In genomic region chr1:200427744-200428143, GRCh38 we compare ENCODE assay signal across 12 cellular contexts. TPM values are rescaled to one million over a fixed set of nuclear protein-coding genes. Genes with fewer than 3 reads are reported as not detected.
DNase-seq lines count a peak whose midpoint lies in the region; ATAC-seq and TF ChIP-seq lines count a peak whose summit lies in the region.
"Had no signal": no experiment of that assay in that cellular context is flagged by ENCODE, and none has a peak within 500 bp of the region (broad histone marks: within the 10 kb centered on the region; RNA-seq: fewer than 3 reads in every experiment).

No MANE protein-coding gene starts in this region.

- no peak overlapping the region for H2AFZ ChIP-seq in GM23338

- no peaks in the 10 kb centered on the region for H3K9me3 ChIP-seq in neutrophil
- H3K9me3 ChIP-seq: BE2C had no signal

- H3K4me1 Mint-ChIP-seq in GM23338: peaks cover 3% of the 10 kb centered on the region; the same call in 2 of the 3 replicates
- peaks cover 36% of the 10 kb centered on the region for H3K4me1 Mint-ChIP-seq in HFFc6 (ENCODE audit: low read depth)
- H3K4me1 Mint-ChIP-seq in WTC11: peaks cover 11% of the 10 kb centered on the region

- TF ChIP-seq POLR2A in lower leg skin (IDR thresholded peaks at IDR 0.05): no peak

- DNase-seq in GM23338 (ENCODE audit: low spot score): no peak
- no peak for DNase-seq in HFFc6
- no peak for DNase-seq in WTC11 (ENCODE audit: low spot score)
- no peak for DNase-seq in GOT3 (lab: John Stamatoyannopoulos, UW)
- no peak for DNase-seq in H7
- DNase-seq in lower leg skin (ENCODE audit: low spot score in 2 of 2): no peak
- DNase-seq: BE2C; CD4-positive, alpha-beta T cell; NCI-H187; NCI-H69; SHP77 treated with DMSO at 0.1 percent for 48 hours had no signal

- peak overlapping the region; percentile 83; the same call in 1 of the 2 replicates for H3K27ac ChIP-seq in GM23338 (ENCODE audit: low read depth)
- peak overlapping the region; percentile 57 for H3K27ac ChIP-seq in neutrophil

- CTCF ChIA-PET in WTC11 (lab: Charles Lee): interaction anchor here (0.6 to 1.2 kb wide), 2 partner anchors 11 to 63 kb away, joined by 3 to 4 read pairs; no protein-coding TSS in a partner anchor

- TF ChIP-seq CTCF in GM23338 (conservative IDR thresholded peaks at IDR 0.05; ENCODE audit: low read depth in 2 of 2): no peak
- 0 out of 2 replicates have a peak, but pooled peaks have one; percentile 25 for TF ChIP-seq CTCF in HFFc6 (IDR thresholded peaks at IDR 0.05)
- TF ChIP-seq CTCF in WTC11 (IDR thresholded peaks at IDR 0.05): no peak
- no peak for TF ChIP-seq CTCF in neutrophil (IDR thresholded peaks at IDR 0.05)
- no peak for TF ChIP-seq CTCF in lower leg skin (IDR thresholded peaks at IDR 0.05)

- H3K27ac Mint-ChIP-seq in GM23338 (peak overlapping the region; percentile 66), HFFc6 (peak overlapping the region; percentile 56), WTC11 (peak overlapping the region; percentile 22; the same call in 1 of the 2 replicates)
- H3K27ac Mint-ChIP-seq: CD4-positive, alpha-beta T cell had no signal

- H3K36me3 ChIP-seq in GM23338 (ENCODE audit: insufficient read depth) (0 out of 2 replicates have a peak, but pooled peaks cover 4% of the 10 kb centered on the region), neutrophil (no peaks in the 10 kb centered on the region), H7 (replicated peaks; ENCODE audit: control insufficient read depth, insufficient read depth, low read length) (peaks cover 3% of the 10 kb centered on the region)
- H3K36me3 ChIP-seq: BE2C had no signal

- H3K4me1 ChIP-seq in GM23338 (ENCODE audit: insufficient read depth) (no peaks in the 10 kb centered on the region), neutrophil (ENCODE audit: control insufficient read depth in 1 of 2, insufficient read depth in 1 of 2, low read depth in 1 of 2, low read length in 1 of 2) (peaks cover 16 to 20% of the 10 kb centered on the region in 2 experiments)
- H3K4me1 ChIP-seq: BE2C had no signal

- POLR2A ChIA-PET in WTC11 (lab: Charles Lee): no interaction called here

- H3K27me3 ChIP-seq in GM23338 (ENCODE audit: insufficient read depth) (no peaks in the 10 kb centered on the region), neutrophil (no peaks in the 10 kb centered on the region), H7 (ENCODE audit: control insufficient read depth, insufficient read depth, low read length) (no peaks in the 10 kb centered on the region)
- H3K27me3 ChIP-seq: BE2C had no signal

- WGBS in lower leg skin, 2 donors: 85 to 93% methylated on average over 5 of the region's 5 CpGs

- peaks cover 5% of the 10 kb centered on the region for H4K20me1 ChIP-seq in GM23338 (replicated peaks; ENCODE audit: insufficient read depth)

- peaks cover 7% of the 10 kb centered on the region for H3F3A ChIP-seq in GM23338 (replicated peaks; ENCODE audit: low read depth)

- H3K9me2 ChIP-seq in GM23338 (ENCODE audit: insufficient read depth): no peaks in the 10 kb centered on the region

- no peak overlapping the region for H3K4me2 ChIP-seq in GM23338

- H3K9me3 Mint-ChIP-seq in GM23338 (no peaks in the 10 kb centered on the region), HFFc6 (no peaks in the 10 kb centered on the region; the same call in 1 of the 2 replicates), WTC11 (peaks cover 7% of the 10 kb centered on the region)
- H3K9me3 Mint-ChIP-seq: CD4-positive, alpha-beta T cell had no signal

- no peak for ATAC-seq in GM23338
- ATAC-seq in WTC11: no peak

- peaks cover 76% of the 10 kb centered on the region for H3K79me2 ChIP-seq in GM23338 (replicated peaks; ENCODE audit: insufficient read depth)

- H3K4me3 ChIP-seq in GM23338 (no peak overlapping the region), neutrophil (ENCODE audit: low read depth in 1 of 2, low read length in 1 of 2) (no peak overlapping the region), H7 (ENCODE audit: insufficient read depth, low read depth, low read length) (no peak overlapping the region), lower leg skin (ENCODE audit: low read depth, poor library complexity, severe bottlenecking) (no peak overlapping the region)

- intact Hi-C loops in lower leg skin (cut with DNase I; ENCODE audit: low total_unique reads): no loop called here

- H3K4me3 Mint-ChIP-seq in GM23338 (no peak overlapping the region), HFFc6 (no peak overlapping the region), WTC11 (no peak overlapping the region)
- H3K4me3 Mint-ChIP-seq: CD4-positive, alpha-beta T cell had no signal

- H3K27me3 Mint-ChIP-seq in GM23338 (ENCODE audit: insufficient read depth, low read depth, poor library complexity): peaks cover 3% of the 10 kb centered on the region
- H3K27me3 Mint-ChIP-seq in HFFc6 (ENCODE audit: insufficient read depth): no peaks in the 10 kb centered on the region
- no peaks in the 10 kb centered on the region for H3K27me3 Mint-ChIP-seq in WTC11 (ENCODE audit: low read depth)
- H3K27me3 Mint-ChIP-seq: CD4-positive, alpha-beta T cell had no signal

- peaks cover 43% of the 10 kb centered on the region for H3K36me3 Mint-ChIP-seq in GM23338 (ENCODE audit: low read depth)
- no peaks in the 10 kb centered on the region; the same call in 1 of the 2 replicates for H3K36me3 Mint-ChIP-seq in HFFc6 (ENCODE audit: low read depth)
- peaks cover 31% of the 10 kb centered on the region for H3K36me3 Mint-ChIP-seq in WTC11

TF ChIP-seq in WTC11, 78 proteins besides CTCF, POLR2A, EP300 and RAD21:
- TF ChIP-seq TCF7 (CRISPR knock-in tag; IDR thresholded peaks at IDR 0.05; ENCODE audit: low read depth) (no peak), AFF4 (CRISPR knock-in tag; IDR thresholded peaks at IDR 0.05; ENCODE audit: borderline replicate concordance) (no peak), NFATC4 (CRISPR knock-in tag; IDR thresholded peaks at IDR 0.05) (no peak), FOXK1 (CRISPR knock-in tag; IDR thresholded peaks at IDR 0.05) (no peak), ELF4 (CRISPR knock-in tag; IDR thresholded peaks at IDR 0.05; ENCODE audit: low read depth) (no peak)

RNA-seq across cellular contexts. Expression of gene ZNF281, which starts 17.9 kb away (rescaled TPM):
- total RNA-seq in GM23338 (2014; rRNA removed; shearing (Covaris generic)): 79.3 and 81.2 TPM in 2 replicates
- polyA plus RNA-seq in GM23338 (2016; fragmentation: Nextera tagmentation; extraction: Ambion mirVana): 51.5 and 62.1 TPM in 2 replicates
- 10 to 100 TPM; 37.2 to 50.7 (median 43.9) TPM for total RNA-seq in HFFc6 (2021; fragmentation: NEBNext Ultra II Directional; extraction: Animal tissue kit (Norgen Biotek cat#: 25700))
- total RNA-seq in WTC11 (2021): 47.7 to 49.6 TPM (median 49.3 TPM) in 3 replicates
- 43.0 and 48.6 TPM in 2 replicates for total RNA-seq in H7 (2014; rRNA removed; shearing (Covaris generic))
- 1 to 10 TPM; 3.4 to 5.5 (median 5.3) TPM for total RNA-seq in lower leg skin
